ENCODE assay signal across 8 cellular contexts in genomic region chr3:107432013-107432515, GRCh38. TPM values are rescaled to one million over a fixed set of nuclear protein-coding genes. Genes with fewer than 3 reads are reported as not detected.
DNase-seq lines count a peak whose midpoint lies in the region; ATAC-seq, FAIRE-seq and TF ChIP-seq lines count a peak whose summit lies in the region.

No MANE protein-coding gene starts in this region.

- no peaks in the 10 kb centered on the region for H3K27me3 ChIP-seq in osteoblast (ENCODE audit: insufficient read depth, low read length)

- peak; percentile 48 for FAIRE-seq in GM12891 (lab: Jason Lieb, UNC)

- peaks cover 9% of the 10 kb centered on the region for H3K4me1 ChIP-seq in osteoblast (ENCODE audit: insufficient read depth, low read length)

- peak overlapping the region; percentile 50 to 66 for H3K27ac Mint-ChIP-seq in T-cell

- H3K4me2 ChIP-seq in osteoblast (ENCODE audit: insufficient read depth, low read length), result peak overlapping the region; percentile 86

- peaks cover 19 to 26% (median 21%) of the 10 kb centered on the region in 3 donors for H3K4me1 Mint-ChIP-seq in T-cell

- H3K36me3 ChIP-seq in osteoblast (ENCODE audit: insufficient read depth, low read length), result no peaks in the 10 kb centered on the region

- peaks cover 0 to 5% of the 10 kb centered on the region in 2 donors for H3K27me3 Mint-ChIP-seq in T-cell

- H2AFZ ChIP-seq in osteoblast (ENCODE audit: low read length), result peak overlapping the region; percentile 93

- no peaks in the 10 kb centered on the region for H3K9me3 Mint-ChIP-seq in T-cell

- ATAC-seq in T-cell (replicated peaks in 1 of 4) (no peak), GM21447 (IDR thresholded peaks at IDR 0.05; ENCODE audit: unreplicated experiment) (no peak)

- TF ChIP-seq CTCF in 22Rv1 (IDR thresholded peaks at IDR 0.05), result no peak
- no peak for TF ChIP-seq CTCF in fibroblast of pulmonary artery (IDR thresholded peaks at IDR 0.05; ENCODE audit: low read length, missing control alignments)
- no peak for TF ChIP-seq CTCF in osteoblast (IDR thresholded peaks at IDR 0.05; ENCODE audit: extremely low read depth, low read depth, low read length)

- H3K27ac ChIP-seq in 22Rv1 (peak overlapping the region; percentile 65), osteoblast (ENCODE audit: low read depth, low read length) (peak overlapping the region; percentile 25)

- no peaks in the 10 kb centered on the region for H3K36me3 Mint-ChIP-seq in T-cell

- DNase-seq in GM12891 (ENCODE audit: insufficient read length, low spot score) (no peak), T-cell (no peak), fibroblast of pulmonary artery (ENCODE audit: low read depth) (peak; percentile 21), osteoblast (ENCODE audit: insufficient read length, low spot score, missing footprints) (peak; percentile 80), epidermal melanocyte (ENCODE audit: insufficient read length, low spot score) (no peak), islet precursor cell (no peak)

- peak overlapping the region; percentile 83 to 88 (median 88) for H3K4me3 Mint-ChIP-seq in T-cell

- TF ChIP-seq POLR2A in GM12891 (IDR thresholded peaks at IDR 0.05; ENCODE audit: low read depth, low read length), result no peak

- H3K4me3 ChIP-seq in fibroblast of pulmonary artery (replicated peaks; ENCODE audit: low read depth, low read length) (peak overlapping the region; percentile 63), osteoblast (ENCODE audit: insufficient read depth, low read length) (peak overlapping the region; percentile 67)

- CTCF ChIA-PET in T-cell (lab: Charles Lee), result interaction anchor here (0.7 kb wide), 2 partner anchors 92 to 554 kb away, joined by 4 to 5 read pairs; no protein-coding TSS in a partner anchor

- H3K79me2 ChIP-seq in osteoblast (ENCODE audit: insufficient read depth, low read length), result no peaks in the 10 kb centered on the region

- no peaks in the 10 kb centered on the region for H4K20me1 ChIP-seq in osteoblast (ENCODE audit: insufficient read depth, low read length)

- POLR2A ChIA-PET in T-cell (lab: Charles Lee), result no interaction called here

- no peaks in the 10 kb centered on the region for H3K9me3 ChIP-seq in osteoblast (ENCODE audit: low read depth, low read length)

TF ChIP-seq in GM12891, 5 proteins besides CTCF, POLR2A, EP300 and RAD21:
- TF ChIP-seq SPI1 (IDR thresholded peaks at IDR 0.05; ENCODE audit: low read depth, low read length) (no peak), TAF1 (IDR thresholded peaks at IDR 0.05; ENCODE audit: low read depth, low read length) (no peak), PAX5 (IDR thresholded peaks at IDR 0.05; ENCODE audit: insufficient read depth, low read length, severe bottlenecking) (no peak), POU2F2 (IDR thresholded peaks at IDR 0.05; ENCODE audit: low read depth, low read length) (no peak), POLR2AphosphoS5 (IDR thresholded peaks at IDR 0.05; ENCODE audit: low read depth, low read length) (no peak)
TF ChIP-seq in GM12891: peak in this region for 0.

RNA-seq across cellular contexts. Expression of gene CCDC54, which starts 54.8 kb away (rescaled TPM):
- polyA plus RNA-seq in GM12891 (2012; ENCODE audit: low read depth, missing spikeins), result not detected
- total RNA-seq in T-cell, result not detected
- not detected in 2 replicates for total RNA-seq in osteoblast

Comparison
In these comparisons a context has a peak if more than half of its experiments do, and no peak if none do; other contexts are left out.
1. DNase-seq: peak in fibroblast of pulmonary artery (single experiment) and osteoblast (single experiment); none in GM12891 (single experiment), T-cell (0 of 34), epidermal melanocyte (single experiment) and islet precursor cell (single experiment).